ENCODE assay signal across 8 cellular contexts in genomic region chr16:24036614-24037013, GRCh38.
A peak's percentile ranks its signal among the peaks of the same experiment; 100 is the strongest.
DNase-seq lines count a peak whose midpoint lies in the region; ATAC-seq and TF ChIP-seq lines count a peak whose summit lies in the region.

No MANE protein-coding gene starts in this region.

- peaks cover 30% of the 10 kb centered on the region for H3K36me3 Mint-ChIP-seq in T-helper 2 cell treated with Interferon-gamma antibody and Interleukin-4, amounts not matched to agents 5 μg/mL and 100 μg/mL, for 36 hours (ENCODE audit: low read depth)
- peaks cover 21% of the 10 kb centered on the region for H3K36me3 Mint-ChIP-seq in central memory CD8-positive, alpha-beta T cell (ENCODE audit: insufficient read depth)

- no peaks in the 10 kb centered on the region for H3K27me3 Mint-ChIP-seq in T-helper 2 cell treated with Interferon-gamma antibody and Interleukin-4, amounts not matched to agents 5 μg/mL and 100 μg/mL, for 36 hours (ENCODE audit: low read depth)
- H3K27me3 Mint-ChIP-seq in central memory CD8-positive, alpha-beta T cell, result no peaks in the 10 kb centered on the region

- peak; percentile 8 to 64 (median 52) for DNase-seq in NCI-H1417 (lab: John Stamatoyannopoulos, UW)
- DNase-seq in NCI-H1417 treated with DMSO at 0.1 percent for 48 hours (lab: John Stamatoyannopoulos, UW), result no peak
- peak; percentile 29 for DNase-seq in T-helper 2 cell treated with Interferon-gamma antibody and Interleukin-4, amounts not matched to agents 5 μg/mL and 100 μg/mL, for 36 hours (ENCODE audit: low spot score)
- DNase-seq in central memory CD8-positive, alpha-beta T cell (ENCODE audit: low spot score in 2 of 2), result peak in 1 of 2 donors; percentile 17
- DNase-seq in left lobe of liver (ENCODE audit: low spot score), result no peak
- peak; percentile 6 for DNase-seq in stimulated activated naive CD4-positive, alpha-beta T cell treated with Interleukin-2 at 50 U/mL for 16 hours (lab: John Stamatoyannopoulos, UW)
- DNase-seq in cortex of kidney (lab: John Stamatoyannopoulos, UW), result no peak

- no peak for ATAC-seq in central memory CD8-positive, alpha-beta T cell (replicated peaks; ENCODE audit: extremely low read depth, poor library complexity, severe bottlenecking)
- ATAC-seq in left lobe of liver, result peak; percentile 94

- peak; percentile 67 for TF ChIP-seq CTCF in LNCAP (IDR thresholded peaks at IDR 0.05)

- peaks cover 27% of the 10 kb centered on the region for H3K4me1 Mint-ChIP-seq in T-helper 2 cell treated with Interferon-gamma antibody and Interleukin-4, amounts not matched to agents 5 μg/mL and 100 μg/mL, for 36 hours (ENCODE audit: low read depth)
- H3K4me1 Mint-ChIP-seq in central memory CD8-positive, alpha-beta T cell, result peaks cover 43% of the 10 kb centered on the region

- no peak overlapping the region for H3K27ac Mint-ChIP-seq in T-helper 2 cell treated with Interferon-gamma antibody and Interleukin-4, amounts not matched to agents 5 μg/mL and 100 μg/mL, for 36 hours
- peak overlapping the region; percentile 89 for H3K27ac Mint-ChIP-seq in central memory CD8-positive, alpha-beta T cell (ENCODE audit: low read depth)

- no peaks in the 10 kb centered on the region for H3K9me3 Mint-ChIP-seq in T-helper 2 cell treated with Interferon-gamma antibody and Interleukin-4, amounts not matched to agents 5 μg/mL and 100 μg/mL, for 36 hours
- H3K9me3 Mint-ChIP-seq in central memory CD8-positive, alpha-beta T cell, result peaks cover 5% of the 10 kb centered on the region

- peak overlapping the region; percentile 52 for H3K4me3 Mint-ChIP-seq in T-helper 2 cell treated with Interferon-gamma antibody and Interleukin-4, amounts not matched to agents 5 μg/mL and 100 μg/mL, for 36 hours
- H3K4me3 Mint-ChIP-seq in central memory CD8-positive, alpha-beta T cell, result peak overlapping the region; percentile 69

Comparison
In these comparisons a context has a peak if more than half of its experiments do, and no peak if none do; other contexts are left out.
1. DNase-seq: peak in NCI-H1417 (3 of 3), T-helper 2 cell treated with Interferon-gamma antibody and Interleukin-4, amounts not matched to agents 5 μg/mL and 100 μg/mL, for 36 hours (single experiment) and stimulated activated naive CD4-positive, alpha-beta T cell treated with Interleukin-2 at 50 U/mL for 16 hours (single experiment); none in NCI-H1417 treated with DMSO at 0.1 percent for 48 hours (single experiment), left lobe of liver (single experiment) and cortex of kidney (single experiment).